Comparison of ENCODE assay signal across 13 cellular contexts in the genomic region with DNA sequence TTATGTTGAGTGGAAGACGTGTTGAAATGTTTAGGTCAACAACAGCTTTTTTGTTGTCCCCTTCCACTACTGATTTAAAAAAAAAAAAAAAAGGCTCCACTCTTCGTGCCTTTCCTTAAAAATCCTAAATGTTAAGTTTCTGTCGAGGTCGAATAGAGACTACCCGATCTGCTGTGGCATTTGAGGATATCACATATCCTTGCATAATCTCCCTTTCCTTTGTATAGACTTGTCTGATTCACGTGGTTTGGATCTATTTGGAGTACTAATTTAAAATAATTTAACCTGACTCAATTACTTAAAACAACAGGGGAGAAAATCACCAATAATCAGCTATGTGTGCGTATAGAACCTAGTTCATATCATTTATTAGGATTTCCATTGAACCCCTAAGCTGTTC.
"Had no signal": no experiment of that assay in that cellular context is flagged by ENCODE, and none has a peak within 500 bp of the region (broad histone marks: within the 10 kb centered on the region; RNA-seq: fewer than 3 reads in every experiment).

No MANE protein-coding gene starts in this region.

- DNase-seq: activated CD4-positive, alpha-beta T cell treated with anti-CD3 and anti-CD28 coated beads, Interleukin-2, amount 10 ng/mL, durations not matched to agents 7 days and 5 days; activated naive CD4-positive, alpha-beta T cell; foreskin fibroblast; glutamatergic neuron; kidney glomerular epithelial cell; right cardiac atrium; small intestine; stimulated activated CD4-positive, alpha-beta T cell treated with anti-CD3 and anti-CD28 coated beads, Interleukin-4, amount 100 ng/mL, for 24 hours; stimulated activated naive CD8-positive, alpha-beta T cell treated with anti-CD3 and anti-CD28 coated beads, Interleukin-15, Interleukin-2, amounts not matched to agents 100 U/mL and 50 U/mL, for 24 hours; trophoblast cell had no signal

- H3K9me3 Mint-ChIP-seq: activated CD4-positive, alpha-beta T cell treated with anti-CD3 and anti-CD28 coated beads, Interleukin-2, amount 10 ng/mL, durations not matched to agents 7 days and 5 days; activated T-helper 1 cell treated with anti-CD3 and anti-CD28 coated beads, Interleukin-12 subunit alpha, Interleukin-12 subunit beta, Interleukin-2, Interleukin-4 antibody, amounts not matched to agents 30 ng/mL and 10 ng/mL and 1 ng/mL, durations not matched to agents 14 hours and 24 hours and 36 hours had no signal

- ATAC-seq: right cardiac atrium; stimulated activated naive CD8-positive, alpha-beta T cell treated with anti-CD3 and anti-CD28 coated beads, Interleukin-15, Interleukin-2, amounts not matched to agents 100 U/mL and 50 U/mL, for 24 hours had no signal

- H3K27me3 Mint-ChIP-seq: activated CD4-positive, alpha-beta T cell treated with anti-CD3 and anti-CD28 coated beads, Interleukin-2, amount 10 ng/mL, durations not matched to agents 7 days and 5 days; progenitor cell of endocrine pancreas had no signal

- H3K27ac ChIP-seq: ascending aorta had no signal

- H3K27ac Mint-ChIP-seq: progenitor cell of endocrine pancreas had no signal

- H3K4me3 Mint-ChIP-seq: activated CD4-positive, alpha-beta T cell treated with anti-CD3 and anti-CD28 coated beads, Interleukin-2, amount 10 ng/mL, durations not matched to agents 7 days and 5 days; activated T-helper 1 cell treated with anti-CD3 and anti-CD28 coated beads, Interleukin-12 subunit alpha, Interleukin-12 subunit beta, Interleukin-2, Interleukin-4 antibody, amounts not matched to agents 30 ng/mL and 10 ng/mL and 1 ng/mL, durations not matched to agents 14 hours and 24 hours and 36 hours had no signal
